Comparison of ENCODE assay signal across 1 cellular context in the genomic region with DNA sequence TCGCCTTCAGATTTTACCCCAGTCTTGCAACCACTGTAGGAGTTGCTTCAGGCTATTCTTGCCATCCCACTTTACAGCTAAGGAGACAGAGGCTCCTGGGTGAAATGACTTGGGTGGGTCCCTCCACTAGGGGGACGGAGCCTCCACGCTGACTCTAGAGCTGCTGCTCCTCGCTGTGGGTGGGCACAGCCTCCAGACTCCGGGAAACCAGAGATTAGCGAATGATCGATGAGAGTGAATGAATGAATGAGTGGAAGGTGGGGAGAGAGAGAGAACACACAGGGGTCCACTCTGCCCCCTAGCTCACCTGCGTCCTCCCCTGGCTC.
TF ChIP-seq lines count a peak whose summit lies in the region.

No MANE protein-coding gene starts in this region.

TF ChIP-seq in GM23338, 12 proteins besides CTCF, POLR2A, EP300 and RAD21 (continued from another document):
- TF ChIP-seq ZNF462 (CRISPR knock-in tag; IDR thresholded peaks at IDR 0.05): no peak
